In the genomic region with DNA sequence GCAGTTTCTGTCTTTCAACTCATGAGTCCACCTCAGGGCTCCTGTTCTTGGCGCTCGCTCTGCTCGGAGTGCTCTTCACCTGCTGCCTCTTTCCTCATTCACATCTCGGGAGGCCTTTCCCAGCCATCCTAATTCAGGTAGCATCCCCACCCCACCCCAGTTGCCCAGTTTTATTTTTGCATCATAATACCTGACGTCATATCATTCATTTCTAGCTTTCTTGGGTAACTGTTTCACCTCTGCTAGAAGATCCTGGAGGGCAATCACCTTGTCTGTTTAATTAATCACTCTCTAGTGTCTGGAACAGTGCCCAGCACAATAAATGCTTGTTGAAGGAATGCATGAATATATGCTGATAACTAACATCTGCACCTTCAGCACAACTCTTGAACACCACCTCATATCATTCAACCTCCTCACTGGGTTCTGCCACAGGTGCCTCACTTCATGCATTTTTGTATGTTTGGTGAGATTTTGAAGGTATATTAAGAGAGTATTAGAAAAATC, we compare ENCODE assay signal across 21 cellular contexts. TPM values are rescaled to one million over a fixed set of nuclear protein-coding genes. Genes with fewer than 3 reads are reported as not detected.
A peak's percentile ranks its signal among the peaks of the same experiment; 100 is the strongest.
DNase-seq lines count a peak whose midpoint lies in the region; ATAC-seq and TF ChIP-seq lines count a peak whose summit lies in the region.
"Had no signal": no experiment of that assay in that cellular context is flagged by ENCODE, and none has a peak within 500 bp of the region (broad histone marks: within the 10 kb centered on the region; RNA-seq: fewer than 3 reads in every experiment).

No MANE protein-coding gene starts in this region.

- intact Hi-C loops in heart right ventricle (cut with DNase I) = no loop called here

- no peaks in the 10 kb centered on the region for H3K27me3 Mint-ChIP-seq in T-helper 2 cell treated with Interferon-gamma antibody and Interleukin-4, amounts not matched to agents 5 μg/mL and 100 μg/mL, for 36 hours (ENCODE audit: low read depth)

- WGBS in heart right ventricle, 2 donors = 91 to 96% methylated on average over 5 of the region's 5 CpGs

- H3K4me3 Mint-ChIP-seq in T-helper 2 cell treated with Interferon-gamma antibody and Interleukin-4, amounts not matched to agents 5 μg/mL and 100 μg/mL, for 36 hours = no peak overlapping the region

- H3K9me3 ChIP-seq in heart right ventricle = no peaks in the 10 kb centered on the region
- H3K9me3 ChIP-seq: BLaER1 had no signal

- H3K36me3 ChIP-seq in heart right ventricle = peaks cover 0 to 50% (median 0%) of the 10 kb centered on the region in 9 donors

- H3K4me3 ChIP-seq in heart right ventricle = no peak overlapping the region
- H3K4me3 ChIP-seq: BLaER1, SK-N-MC had no signal

- H3K9me3 Mint-ChIP-seq in T-helper 2 cell treated with Interferon-gamma antibody and Interleukin-4, amounts not matched to agents 5 μg/mL and 100 μg/mL, for 36 hours = no peaks in the 10 kb centered on the region

- ATAC-seq in heart right ventricle = no peak

- H3K27ac ChIP-seq in heart right ventricle = no peak overlapping the region
- H3K27ac ChIP-seq: BLaER1, SK-N-MC had no signal

- H3K36me3 Mint-ChIP-seq in T-helper 2 cell treated with Interferon-gamma antibody and Interleukin-4, amounts not matched to agents 5 μg/mL and 100 μg/mL, for 36 hours (ENCODE audit: low read depth) = peaks cover 63% of the 10 kb centered on the region

- DNase-seq in T-helper 2 cell treated with Interferon-gamma antibody and Interleukin-4, amounts not matched to agents 5 μg/mL and 100 μg/mL, for 36 hours (ENCODE audit: low spot score) = no peak
- no peak for DNase-seq in T-helper 2 cell
- DNase-seq in M059J (ENCODE audit: low read depth) = peak; percentile 20
- DNase-seq in amniotic epithelial cell (ENCODE audit: low read depth) = peak; percentile 35
- DNase-seq in renal cortical epithelial cell (ENCODE audit: low read depth) = peak; percentile 46
- no peak for DNase-seq in heart right ventricle
- no peak for DNase-seq in stimulated activated CD4-positive, alpha-beta T cell treated with anti-CD3 and anti-CD28 coated beads, Interleukin-15, amount 100 ng/mL, for 24 hours
- DNase-seq in DMS153 treated with DMSO at 0.1 percent for 48 hours (lab: John Stamatoyannopoulos, UW; ENCODE audit: unreplicated experiment) = no peak
- DNase-seq: DMS 273 treated with DMSO at 0.1 percent for 48 hours, EL, H7, Karpas-422, MV-4-11, NCI-H1436, NCI-H2029, NCI-H2171, NCI-H510A, NCI-H82, Right ventricle myocardium superior had no signal

- TF ChIP-seq CTCF in heart right ventricle (IDR thresholded peaks at IDR 0.05) = no peak

- H3K27ac Mint-ChIP-seq in T-helper 2 cell treated with Interferon-gamma antibody and Interleukin-4, amounts not matched to agents 5 μg/mL and 100 μg/mL, for 36 hours = peak overlapping the region; percentile 51

- H3K27me3 ChIP-seq in heart right ventricle = no peaks in the 10 kb centered on the region
- H3K27me3 ChIP-seq: BLaER1 had no signal

- peaks cover 32% of the 10 kb centered on the region for H3K4me1 Mint-ChIP-seq in T-helper 2 cell treated with Interferon-gamma antibody and Interleukin-4, amounts not matched to agents 5 μg/mL and 100 μg/mL, for 36 hours (ENCODE audit: low read depth)

- peaks cover 0 to 12% (median 0%) of the 10 kb centered on the region in 9 donors for H3K4me1 ChIP-seq in heart right ventricle

RNA-seq across cellular contexts. Expression of gene NUSAP1, which starts 7.6 kb away (rescaled TPM):
- 212 and 264 TPM in 2 replicates for total RNA-seq in M059J (2014; rRNA removed; shearing (Covaris generic))
- 7.8 and 53.3 TPM in 2 replicates for total RNA-seq in renal cortical epithelial cell
- 10 to 100 TPM in 1 of 10 donors, 1 to 10 TPM in 6, under 1 TPM in 3; 0.81 to 16.6 (median 1.6) TPM for total RNA-seq in heart right ventricle
- polyA plus RNA-seq in heart right ventricle = under 1 TPM; 0.66 to 0.74 TPM

RNA-seq across cellular contexts. Expression of gene OIP5, which starts 7.9 kb away (rescaled TPM):
- 37.9 and 61.9 TPM in 2 replicates for total RNA-seq in M059J (2014; rRNA removed; shearing (Covaris generic))
- total RNA-seq in renal cortical epithelial cell (0.60 and 6.1 TPM in 2 replicates), heart right ventricle (1 to 10 TPM in 1 of 10 donors, under 1 TPM in 4, not detected in 5; 0.18 to 1.0 (median 0.23) TPM)
- polyA plus RNA-seq in heart right ventricle = under 1 TPM in 1 of 2 donors, not detected in 1; 0.33 TPM
- total RNA-seq: Right ventricle myocardium superior had no signal

Comparison
In these comparisons a context has a peak if more than half of its experiments do, and no peak if none do; other contexts are left out.
1. DNase-seq: peak in M059J (single experiment), amniotic epithelial cell (single experiment) and renal cortical epithelial cell (single experiment); none in T-helper 2 cell treated with Interferon-gamma antibody and Interleukin-4, amounts not matched to agents 5 μg/mL and 100 μg/mL, for 36 hours (single experiment), T-helper 2 cell (0 of 5), heart right ventricle (0 of 2), stimulated activated CD4-positive, alpha-beta T cell treated with anti-CD3 and anti-CD28 coated beads, Interleukin-15, amount 100 ng/mL, for 24 hours (single experiment) and DMS153 treated with DMSO at 0.1 percent for 48 hours (single experiment).